ENCODE assay signal across 1 cellular context in genomic region chr2:200221055-200221692, GRCh38.
TF ChIP-seq lines count a peak whose summit lies in the region.

No MANE protein-coding gene starts in this region.

TF ChIP-seq in HepG2, 621 proteins besides CTCF, POLR2A, EP300 and RAD21 (continued from another document and continues in another):
- TF ChIP-seq, protein P1, sequence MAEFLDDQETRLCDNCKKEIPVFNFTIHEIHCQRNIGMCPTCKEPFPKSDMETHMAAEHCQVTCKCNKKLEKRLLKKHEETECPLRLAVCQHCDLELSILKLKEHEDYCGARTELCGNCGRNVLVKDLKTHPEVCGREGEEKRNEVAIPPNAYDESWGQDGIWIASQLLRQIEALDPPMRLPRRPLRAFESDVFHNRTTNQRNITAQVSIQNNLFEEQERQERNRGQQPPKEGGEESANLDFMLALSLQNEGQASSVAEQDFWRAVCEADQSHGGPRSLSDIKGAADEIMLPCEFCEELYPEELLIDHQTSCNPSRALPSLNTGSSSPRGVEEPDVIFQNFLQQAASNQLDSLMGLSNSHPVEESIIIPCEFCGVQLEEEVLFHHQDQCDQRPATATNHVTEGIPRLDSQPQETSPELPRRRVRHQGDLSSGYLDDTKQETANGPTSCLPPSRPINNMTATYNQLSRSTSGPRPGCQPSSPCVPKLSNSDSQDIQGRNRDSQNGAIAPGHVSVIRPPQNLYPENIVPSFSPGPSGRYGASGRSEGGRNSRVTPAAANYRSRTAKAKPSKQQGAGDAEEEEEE (CRISPR knock-in tag; IDR thresholded peaks at IDR 0.05; ENCODE audit: borderline replicate concordance): 0 out of 2 replicates have a peak, but pooled peaks have one; percentile 42
- TF ChIP-seq ZNF607 (CRISPR knock-in tag; IDR thresholded peaks at IDR 0.05; ENCODE audit: borderline replicate concordance) (no peak), ZNF432 (CRISPR knock-in tag; IDR thresholded peaks at IDR 0.05; ENCODE audit: borderline replicate concordance) (no peak), ZNF430 (CRISPR knock-in tag; IDR thresholded peaks at IDR 0.05) (peak; percentile 78; the same call in 1 of the 2 replicates), ATF3 (CRISPR knock-in tag; IDR thresholded peaks at IDR 0.05) (no peak), GTF3A (CRISPR knock-in tag; conservative IDR thresholded peaks at IDR 0.05) (peak; percentile 90; the same call in 1 of the 2 replicates), ZNF326 (CRISPR knock-in tag; IDR thresholded peaks at IDR 0.05; ENCODE audit: borderline replicate concordance) (no peak), NFAT5 (CRISPR knock-in tag; IDR thresholded peaks at IDR 0.05) (no peak), TAF15 (IDR thresholded peaks at IDR 0.05; ENCODE audit: low read depth, low read length, poor library complexity, severe bottlenecking) (no peak), AFF4 (CRISPR knock-in tag; IDR thresholded peaks at IDR 0.05) (0 out of 2 replicates have a peak, but pooled peaks have one; percentile 39), ZNF556 (CRISPR knock-in tag; IDR thresholded peaks at IDR 0.05; ENCODE audit: borderline replicate concordance) (peak; percentile 88; the same call in 1 of the 2 replicates), ZIK1 (CRISPR knock-in tag; IDR thresholded peaks at IDR 0.05; ENCODE audit: borderline replicate concordance, low read depth) (peak; percentile 56; the same call in 1 of the 2 replicates), ZNF749 (CRISPR knock-in tag; IDR thresholded peaks at IDR 0.05; ENCODE audit: borderline replicate concordance) (no peak; the same call in 1 of the 2 replicates), TP53 (CRISPR knock-in tag; conservative IDR thresholded peaks at IDR 0.05) (0 out of 2 replicates have a peak, but pooled peaks have one; percentile 42), ZNF577 (CRISPR knock-in tag; IDR thresholded peaks at IDR 0.05; ENCODE audit: borderline replicate concordance, low read depth) (no peak), ZNF496 (CRISPR knock-in tag; IDR thresholded peaks at IDR 0.05; ENCODE audit: insufficient replicate concordance) (no peak), CEBPG (CRISPR knock-in tag; IDR thresholded peaks at IDR 0.05) (peak; percentile 51; the same call in 1 of the 2 replicates), ZSCAN12 (CRISPR knock-in tag; IDR thresholded peaks at IDR 0.05) (no peak), NR2F2 (IDR thresholded peaks at IDR 0.05; ENCODE audit: borderline replicate concordance, low read depth) (peak; percentile 76; the same call in 1 of the 2 replicates), SALL2 (CRISPR knock-in tag; IDR thresholded peaks at IDR 0.05) (peak; percentile 59; the same call in 1 of the 2 replicates), FOSL1 (CRISPR knock-in tag; IDR thresholded peaks at IDR 0.05; ENCODE audit: borderline replicate concordance) (no peak), NFKBIZ (CRISPR knock-in tag; IDR thresholded peaks at IDR 0.05) (peak; percentile 93), MTA3 (CRISPR knock-in tag; IDR thresholded peaks at IDR 0.05) (no peak)
- TF ChIP-seq, protein P2, sequence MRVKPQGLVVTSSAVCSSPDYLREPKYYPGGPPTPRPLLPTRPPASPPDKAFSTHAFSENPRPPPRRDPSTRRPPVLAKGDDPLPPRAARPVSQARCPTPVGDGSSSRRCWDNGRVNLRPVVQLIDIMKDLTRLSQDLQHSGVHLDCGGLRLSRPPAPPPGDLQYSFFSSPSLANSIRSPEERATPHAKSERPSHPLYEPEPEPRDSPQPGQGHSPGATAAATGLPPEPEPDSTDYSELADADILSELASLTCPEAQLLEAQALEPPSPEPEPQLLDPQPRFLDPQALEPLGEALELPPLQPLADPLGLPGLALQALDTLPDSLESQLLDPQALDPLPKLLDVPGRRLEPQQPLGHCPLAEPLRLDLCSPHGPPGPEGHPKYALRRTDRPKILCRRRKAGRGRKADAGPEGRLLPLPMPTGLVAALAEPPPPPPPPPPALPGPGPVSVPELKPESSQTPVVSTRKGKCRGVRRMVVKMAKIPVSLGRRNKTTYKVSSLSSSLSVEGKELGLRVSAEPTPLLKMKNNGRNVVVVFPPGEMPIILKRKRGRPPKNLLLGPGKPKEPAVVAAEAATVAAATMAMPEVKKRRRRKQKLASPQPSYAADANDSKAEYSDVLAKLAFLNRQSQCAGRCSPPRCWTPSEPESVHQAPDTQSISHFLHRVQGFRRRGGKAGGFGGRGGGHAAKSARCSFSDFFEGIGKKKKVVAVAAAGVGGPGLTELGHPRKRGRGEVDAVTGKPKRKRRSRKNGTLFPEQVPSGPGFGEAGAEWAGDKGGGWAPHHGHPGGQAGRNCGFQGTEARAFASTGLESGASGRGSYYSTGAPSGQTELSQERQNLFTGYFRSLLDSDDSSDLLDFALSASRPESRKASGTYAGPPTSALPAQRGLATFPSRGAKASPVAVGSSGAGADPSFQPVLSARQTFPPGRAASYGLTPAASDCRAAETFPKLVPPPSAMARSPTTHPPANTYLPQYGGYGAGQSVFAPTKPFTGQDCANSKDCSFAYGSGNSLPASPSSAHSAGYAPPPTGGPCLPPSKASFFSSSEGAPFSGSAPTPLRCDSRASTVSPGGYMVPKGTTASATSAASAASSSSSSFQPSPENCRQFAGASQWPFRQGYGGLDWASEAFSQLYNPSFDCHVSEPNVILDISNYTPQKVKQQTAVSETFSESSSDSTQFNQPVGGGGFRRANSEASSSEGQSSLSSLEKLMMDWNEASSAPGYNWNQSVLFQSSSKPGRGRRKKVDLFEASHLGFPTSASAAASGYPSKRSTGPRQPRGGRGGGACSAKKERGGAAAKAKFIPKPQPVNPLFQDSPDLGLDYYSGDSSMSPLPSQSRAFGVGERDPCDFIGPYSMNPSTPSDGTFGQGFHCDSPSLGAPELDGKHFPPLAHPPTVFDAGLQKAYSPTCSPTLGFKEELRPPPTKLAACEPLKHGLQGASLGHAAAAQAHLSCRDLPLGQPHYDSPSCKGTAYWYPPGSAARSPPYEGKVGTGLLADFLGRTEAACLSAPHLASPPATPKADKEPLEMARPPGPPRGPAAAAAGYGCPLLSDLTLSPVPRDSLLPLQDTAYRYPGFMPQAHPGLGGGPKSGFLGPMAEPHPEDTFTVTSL (CRISPR knock-in tag; IDR thresholded peaks at IDR 0.05; ENCODE audit: borderline replicate concordance): peak; percentile 90; the same call in 1 of the 2 replicates
- TF ChIP-seq, protein P3, sequence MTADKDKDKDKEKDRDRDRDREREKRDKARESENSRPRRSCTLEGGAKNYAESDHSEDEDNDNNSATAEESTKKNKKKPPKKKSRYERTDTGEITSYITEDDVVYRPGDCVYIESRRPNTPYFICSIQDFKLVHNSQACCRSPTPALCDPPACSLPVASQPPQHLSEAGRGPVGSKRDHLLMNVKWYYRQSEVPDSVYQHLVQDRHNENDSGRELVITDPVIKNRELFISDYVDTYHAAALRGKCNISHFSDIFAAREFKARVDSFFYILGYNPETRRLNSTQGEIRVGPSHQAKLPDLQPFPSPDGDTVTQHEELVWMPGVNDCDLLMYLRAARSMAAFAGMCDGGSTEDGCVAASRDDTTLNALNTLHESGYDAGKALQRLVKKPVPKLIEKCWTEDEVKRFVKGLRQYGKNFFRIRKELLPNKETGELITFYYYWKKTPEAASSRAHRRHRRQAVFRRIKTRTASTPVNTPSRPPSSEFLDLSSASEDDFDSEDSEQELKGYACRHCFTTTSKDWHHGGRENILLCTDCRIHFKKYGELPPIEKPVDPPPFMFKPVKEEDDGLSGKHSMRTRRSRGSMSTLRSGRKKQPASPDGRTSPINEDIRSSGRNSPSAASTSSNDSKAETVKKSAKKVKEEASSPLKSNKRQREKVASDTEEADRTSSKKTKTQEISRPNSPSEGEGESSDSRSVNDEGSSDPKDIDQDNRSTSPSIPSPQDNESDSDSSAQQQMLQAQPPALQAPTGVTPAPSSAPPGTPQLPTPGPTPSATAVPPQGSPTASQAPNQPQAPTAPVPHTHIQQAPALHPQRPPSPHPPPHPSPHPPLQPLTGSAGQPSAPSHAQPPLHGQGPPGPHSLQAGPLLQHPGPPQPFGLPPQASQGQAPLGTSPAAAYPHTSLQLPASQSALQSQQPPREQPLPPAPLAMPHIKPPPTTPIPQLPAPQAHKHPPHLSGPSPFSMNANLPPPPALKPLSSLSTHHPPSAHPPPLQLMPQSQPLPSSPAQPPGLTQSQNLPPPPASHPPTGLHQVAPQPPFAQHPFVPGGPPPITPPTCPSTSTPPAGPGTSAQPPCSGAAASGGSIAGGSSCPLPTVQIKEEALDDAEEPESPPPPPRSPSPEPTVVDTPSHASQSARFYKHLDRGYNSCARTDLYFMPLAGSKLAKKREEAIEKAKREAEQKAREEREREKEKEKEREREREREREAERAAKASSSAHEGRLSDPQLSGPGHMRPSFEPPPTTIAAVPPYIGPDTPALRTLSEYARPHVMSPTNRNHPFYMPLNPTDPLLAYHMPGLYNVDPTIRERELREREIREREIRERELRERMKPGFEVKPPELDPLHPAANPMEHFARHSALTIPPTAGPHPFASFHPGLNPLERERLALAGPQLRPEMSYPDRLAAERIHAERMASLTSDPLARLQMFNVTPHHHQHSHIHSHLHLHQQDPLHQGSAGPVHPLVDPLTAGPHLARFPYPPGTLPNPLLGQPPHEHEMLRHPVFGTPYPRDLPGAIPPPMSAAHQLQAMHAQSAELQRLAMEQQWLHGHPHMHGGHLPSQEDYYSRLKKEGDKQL (CRISPR knock-in tag; IDR thresholded peaks at IDR 0.05; ENCODE audit: low read depth): peak; percentile 92
